ENCODE assay signal across 32 cellular contexts in genomic region chr1:38041941-38042834, GRCh38. TPM values are rescaled to one million over a fixed set of nuclear protein-coding genes. Genes with fewer than 3 reads are reported as not detected.
DNase-seq lines count a peak whose midpoint lies in the region; ATAC-seq, FAIRE-seq and TF ChIP-seq lines count a peak whose summit lies in the region.
"Had no signal": no experiment of that assay in that cellular context is flagged by ENCODE, and none has a peak within 500 bp of the region (broad histone marks: within the 10 kb centered on the region; RNA-seq: fewer than 3 reads in every experiment).

No MANE protein-coding gene starts in this region.

- H3K27me3 Mint-ChIP-seq in H9 (ENCODE audit: low read depth) (peaks cover 35% of the 10 kb centered on the region), nephron (ENCODE audit: low read depth) (peaks cover 58% of the 10 kb centered on the region)

- H3K36me3 Mint-ChIP-seq in H9 (ENCODE audit: insufficient read depth in 1 of 3, low read depth in 3 of 3) (peaks cover 17 to 42% (median 35%) of the 10 kb centered on the region in 3 experiments), nephron (ENCODE audit: low read depth) (peaks cover 9% of the 10 kb centered on the region)
- H3K36me3 Mint-ChIP-seq: immature natural killer cell, memory B cell, T-cell had no signal

- no peak overlapping the region for H2BK12ac ChIP-seq in H9 (ENCODE audit: insufficient read length, low read depth, low read length)

- POLR2A ChIA-PET in K562 (lab: Yijun Ruan, JAX) = interaction anchor here (0.6 to 5.7 kb wide), 5 partner anchors 12 to 499 kb away, joined by 3 to 43 read pairs (median 4); no protein-coding TSS in a partner anchor

- H3K27ac ChIP-seq in H9 (ENCODE audit: insufficient read length, low read depth, low read length) (no peak overlapping the region), K562 (ENCODE audit: extremely low read depth, low read depth, low read length) (no peak overlapping the region), tibial nerve (peak overlapping the region; percentile 67 to 95 (median 82))
- H3K27ac ChIP-seq: breast epithelium, GM23248, prostate gland, sigmoid colon, stomach, tibial artery had no signal

- H3T11ph ChIP-seq in H9 (ENCODE audit: low read length) = no peak overlapping the region

- no peak for ATAC-seq in K562
- ATAC-seq: T-cell had no signal

- no peak overlapping the region for H3K18ac ChIP-seq in H9 (ENCODE audit: insufficient read length, low read depth, low read length)

- H2AK5ac ChIP-seq in H9 (ENCODE audit: insufficient read length, low read length) = no peak overlapping the region

- no peak for TF ChIP-seq EP300 in K562 (IDR thresholded peaks at IDR 0.05; ENCODE audit: low read length)
- TF ChIP-seq EP300 in tibial nerve (IDR thresholded peaks at IDR 0.05) = peak in 1 of 2 donors; percentile 22

- H3K23ac ChIP-seq in H9 (ENCODE audit: insufficient read length, low read depth, low read length) = no peak overlapping the region

- H3K4me1 Mint-ChIP-seq in H9 = peaks cover 23 to 40% of the 10 kb centered on the region in 2 experiments
- peaks cover 34% of the 10 kb centered on the region for H3K4me1 Mint-ChIP-seq in nephron

- no peak overlapping the region for H3K4ac ChIP-seq in H9 (ENCODE audit: low read depth, low read length)

- no peak for TF ChIP-seq CTCF in H9 (conservative IDR thresholded peaks at IDR 0.05)
- TF ChIP-seq CTCF in K562 (IDR thresholded peaks at IDR 0.05 in 2 of 3, conservative IDR thresholded peaks at IDR 0.05 in 1 of 3; ENCODE audit: insufficient read depth in 2 of 3, low read depth in 1 of 3, low read length in 3 of 3) = no peak
- TF ChIP-seq CTCF in nephron (IDR thresholded peaks at IDR 0.05; ENCODE audit: unreplicated experiment in 3 of 3) = no peak
- TF ChIP-seq CTCF in tibial nerve (IDR thresholded peaks at IDR 0.05) = no peak

- no peaks in the 10 kb centered on the region for H3K9me1 ChIP-seq in K562 (ENCODE audit: control insufficient read depth, insufficient read depth, low read length)

- TF ChIP-seq RAD21 in K562 (CRISPR knock-in tag; conservative IDR thresholded peaks at IDR 0.05 in 1 of 2, IDR thresholded peaks at IDR 0.05 in 1 of 2) = no peak

- H3K9me3 Mint-ChIP-seq in H9 (peaks cover 2 to 6% of the 10 kb centered on the region in 2 experiments; a peak in 3 of 5 replicates), nephron (no peaks in the 10 kb centered on the region)
- H3K9me3 Mint-ChIP-seq: activated CD4-positive, alpha-beta memory T cell treated with anti-CD3 and anti-CD28 coated beads, Interleukin-2, amount 10 ng/mL, durations not matched to agents 7 days and 5 days; immature natural killer cell; memory B cell; T-cell had no signal

- no peak for DNase-seq in H9
- DNase-seq in K562 (ENCODE audit: extremely low read depth in 1 of 4, low spot score in 3 of 4) = no peak
- DNase-seq in tibial nerve (ENCODE audit: low spot score in 2 of 2) = no peak
- no peak for DNase-seq in activated CD4-positive, alpha-beta T cell treated with anti-CD3 and anti-CD28 coated beads, Interleukin-2, amount 50 U/mL, for 4 hours
- no peak for DNase-seq in Ammon's horn (ENCODE audit: low spot score)
- no peak for DNase-seq in activated naive CD4-positive, alpha-beta T cell (lab: John Stamatoyannopoulos, UW)
- DNase-seq: activated CD4-positive, alpha-beta memory T cell treated with anti-CD3 and anti-CD28 coated beads, Interleukin-2, amount 10 ng/mL, durations not matched to agents 7 days and 5 days; activated CD4-positive, CD25-positive, alpha-beta regulatory T cell treated with anti-CD3 and anti-CD28 coated beads, Interleukin-2, amount 50 U/mL, for 72 hours; activated CD8-positive, alpha-beta memory T cell treated with anti-CD3 and anti-CD28 coated beads, Interleukin-2, amount 50 U/mL, for 48 hours; activated naive CD4-positive, alpha-beta T cell treated with anti-CD3 and anti-CD28 coated beads, Interleukin-2, amount 50 U/mL, for 16 hours; C1 segment of cervical spinal cord; Caco-2; effector CD8-positive, alpha-beta T cell; GDM1; GM23248; hippocampal formation; immature natural killer cell; NCI-H1092; NCI-H1930; NCI-H510A treated with DMSO at 0.1 percent for 48 hours; sigmoid colon; stimulated activated CD4-positive, alpha-beta T cell treated with anti-CD3 and anti-CD28 coated beads, Interleukin-4, amount 100 ng/mL, for 1 hour; stomach; T-cell; tibial artery had no signal

- H3K4me2 ChIP-seq in H9 (ENCODE audit: insufficient read depth, insufficient read length, low read length) (no peak overlapping the region), K562 (ENCODE audit: insufficient read depth, low read length) (no peak overlapping the region)

- H3K4me1 ChIP-seq in H9 (ENCODE audit: insufficient read depth, low read length) = 0 out of 2 replicates have a peak, but pooled peaks cover 1% of the 10 kb centered on the region
- peaks cover 6 to 24% of the 10 kb centered on the region in 2 experiments; a peak in 4 of 5 replicates for H3K4me1 ChIP-seq in K562 (replicated peaks in 1 of 2; ENCODE audit: control insufficient read depth in 2 of 2, insufficient read depth in 2 of 2, low read length in 2 of 2)
- H3K4me1 ChIP-seq in tibial nerve = peaks cover 0 to 43% (median 8%) of the 10 kb centered on the region in 4 donors
- H3K4me1 ChIP-seq: Caco-2, prostate gland had no signal

- H2BK20ac ChIP-seq in H9 (ENCODE audit: low read depth, low read length, poor library complexity, severe bottlenecking) = no peak overlapping the region

- no CpG with 5 or more reads among the region's 21 CpGs for WGBS in H9 (ENCODE audit: extremely low coverage, insufficient read length, low lambda C conversion rate)
- WGBS in K562 (ENCODE audit: insufficient coverage, low coverage, missing lambda C conversion rate) = 21% methylated on average over 21 of the region's 21 CpGs
- WGBS in tibial nerve, 2 donors = 65 to 78% methylated on average over 19 to 21 of the region's 21 CpGs

- no peak overlapping the region for H2BK15ac ChIP-seq in H9 (ENCODE audit: low read depth, low read length)

- no peaks in the 10 kb centered on the region; the same call in 1 of the 2 replicates for H3K79me2 ChIP-seq in H9 (ENCODE audit: insufficient read depth, low read length)
- no peaks in the 10 kb centered on the region for H3K79me2 ChIP-seq in K562 (ENCODE audit: control insufficient read depth, insufficient read depth, low read length)

- TF ChIP-seq POLR2A in K562 (conservative IDR thresholded peaks at IDR 0.05) = no peak
- TF ChIP-seq POLR2A in tibial nerve (IDR thresholded peaks at IDR 0.05) = peak in 1 of 2 donors; percentile 14

- H4K5ac ChIP-seq in H9 (ENCODE audit: insufficient read length, low read depth, low read length) = no peak overlapping the region

- H3K23me2 ChIP-seq in H9 (ENCODE audit: insufficient read length, low read depth, low read length, poor library complexity, severe bottlenecking) = peaks cover 14% of the 10 kb centered on the region

- no peak for FAIRE-seq in K562 (lab: Jason Lieb, UNC)
- FAIRE-seq: colon, HTR-8/SVneo, TTC549 had no signal

- H3K4me3 Mint-ChIP-seq in H9 = peak overlapping the region; percentile 38 to 98; a peak in 3 of 5 replicates
- peak overlapping the region; percentile 72 to 94 (median 77) for H3K4me3 Mint-ChIP-seq in nephron
- H3K4me3 Mint-ChIP-seq: activated CD4-positive, alpha-beta memory T cell treated with anti-CD3 and anti-CD28 coated beads, Interleukin-2, amount 10 ng/mL, durations not matched to agents 7 days and 5 days; memory B cell had no signal

- no peak overlapping the region for H2BK120ac ChIP-seq in H9 (ENCODE audit: low read depth, low read length, poor library complexity, severe bottlenecking)

- in situ Hi-C loops in K562 (cut with MboI) = loop anchor here (5.0 to 25.0 kb wide), 2 partner anchors 545 to 790 kb away; no protein-coding TSS in a partner anchor

- CTCF ChIA-PET in K562 (lab: Yijun Ruan, JAX; ENCODE audit: low intra/inter-chr PET ratio) = no interaction called here

- no peaks in the 10 kb centered on the region for H3K9me3 ChIP-seq in H9 (ENCODE audit: control insufficient read depth, low read depth, low read length)
- H3K9me3 ChIP-seq in K562 (replicated peaks; ENCODE audit: control insufficient read depth, insufficient read depth, low read depth, low read length) = no peaks in the 10 kb centered on the region
- H3K9me3 ChIP-seq in tibial nerve = no peaks in the 10 kb centered on the region
- H3K9me3 ChIP-seq: breast epithelium, Caco-2, prostate gland, sigmoid colon, stomach, tibial artery had no signal

- H3K79me1 ChIP-seq in H9 (ENCODE audit: insufficient read depth, low read depth, low read length, poor library complexity, severe bottlenecking) = no peaks in the 10 kb centered on the region

- H4K20me1 ChIP-seq in H9 (ENCODE audit: control insufficient read depth, insufficient read depth, insufficient read length) = no peaks in the 10 kb centered on the region
- peaks cover 8% of the 10 kb centered on the region; the same call in 1 of the 2 replicates for H4K20me1 ChIP-seq in K562 (replicated peaks; ENCODE audit: control insufficient read depth, insufficient read depth, low read length)

- no peak overlapping the region for H4K8ac ChIP-seq in H9 (replicated peaks; ENCODE audit: insufficient read length, low read depth, low read length)

- H3K27me3 ChIP-seq in H9 (ENCODE audit: insufficient read depth, low read length) (peaks cover 8% of the 10 kb centered on the region; the same call in 1 of the 2 replicates), K562 (ENCODE audit: control insufficient read depth in 2 of 2, insufficient read depth in 2 of 2, low read length in 2 of 2) (peaks cover 25 to 48% of the 10 kb centered on the region in 2 experiments; a peak in 4 of 5 replicates), tibial nerve (peaks cover 0 to 50% of the 10 kb centered on the region in 2 donors)

- no peak overlapping the region for H3K56ac ChIP-seq in H9 (ENCODE audit: insufficient read length, low read depth, low read length)

- H3K9ac ChIP-seq in H9 (ENCODE audit: extremely low read depth, insufficient read length, low read length) (no peak overlapping the region), K562 (ENCODE audit: insufficient read depth in 1 of 2, low read depth in 2 of 2, low read length in 2 of 2) (no peak overlapping the region; a peak in 1 of 4 replicates)
- H3K9ac ChIP-seq: GM23248 had no signal

- H3K14ac ChIP-seq in H9 (ENCODE audit: insufficient read depth, low read length) = no peak overlapping the region

- intact Hi-C loops in K562 (cut with micrococcal nuclease) = loop anchor here (10.0 kb wide), 1 partner anchor 543 kb away; no protein-coding TSS in a partner anchor

- H3K27ac Mint-ChIP-seq in H9 = peak overlapping the region in 2 of 3 experiments; percentile 65 to 94; a peak in 3 of 7 replicates
- peak overlapping the region in 1 of 3 experiments; percentile 5 for H3K27ac Mint-ChIP-seq in nephron
- H3K27ac Mint-ChIP-seq: activated CD4-positive, alpha-beta memory T cell treated with anti-CD3 and anti-CD28 coated beads, Interleukin-2, amount 10 ng/mL, durations not matched to agents 7 days and 5 days; immature natural killer cell; memory B cell; T-cell had no signal

- H3K4me3 ChIP-seq in K562 = no peak overlapping the region
- H3K4me3 ChIP-seq in tibial nerve = peak overlapping the region; percentile 15 to 79 (median 46)
- H3K4me3 ChIP-seq: breast epithelium, GM23248, prostate gland, sigmoid colon, stomach, tibial artery had no signal

- H4K91ac ChIP-seq in H9 (ENCODE audit: insufficient read length, low read depth, low read length) = no peak overlapping the region

- H2BK5ac ChIP-seq in H9 (ENCODE audit: insufficient read length, low read length) = no peak overlapping the region

- BruUV-seq in K562 (replicated peaks; lab: Mats Ljungman, UMichigan) = no TSS peak

- H3K36me3 ChIP-seq in K562 (ENCODE audit: control insufficient read depth, insufficient read depth, low read length) (no peaks in the 10 kb centered on the region), tibial nerve (peaks cover 0 to 4% (median 0%) of the 10 kb centered on the region in 3 donors)
- H3K36me3 ChIP-seq: breast epithelium, prostate gland, sigmoid colon, stomach, tibial artery had no signal

- no peak overlapping the region for H2AFZ ChIP-seq in H9 (ENCODE audit: low read length)
- no peak overlapping the region for H2AFZ ChIP-seq in K562 (ENCODE audit: low read depth, low read length)
- H2AFZ ChIP-seq: GM23248 had no signal

RNA-seq across cellular contexts. Expression of gene POU3F1, which starts 4.4 kb away (rescaled TPM):
- total RNA-seq in H9 (2021) (5.8 and 7.0 TPM in 2 replicates), K562 (2014; rRNA removed) (0.08 and 0.09 TPM in 2 replicates), K562 (2014; rRNA removed; fragmentation: Illumina TruSeq; extraction: Trizol) (not detected in 2 replicates), K562 (2015; rRNA removed; fragmentation: Illumina TruSeq; extraction: Trizol) (not detected in 2 replicates), K562 (2021) (not detected in 2 replicates), tibial nerve (10 to 100 TPM; 11.6 to 53.4 (median 24.8) TPM)
- total RNA-seq in K562 (2011; cell fraction: chromatin; rRNA removed; ENCODE audit: low replicate concordance) = not detected in 2 replicates
- total RNA-seq in K562 (2011; cell fraction: nucleolus; rRNA removed) = 0.13 TPM in 1 of 2 replicates, not detected in the other
- total RNA-seq in K562 (2011; cell fraction: nucleoplasm; rRNA removed) = not detected in 2 replicates
- polyA plus RNA-seq in K562 (2011; rRNA removed) (0.05 TPM in 1 of 2 replicates, not detected in the other), K562 (2014; fragmentation: Illumina TruSeq; extraction: Trizol) (not detected in 2 replicates), K562 (2014; fragmentation: Nextera tagmentation; extraction: Ambion mirVana) (not detected), K562 (2014; rRNA removed) (not detected in 2 replicates)
- not detected in 2 replicates for polyA plus RNA-seq in K562 (2011; cell fraction: cytosol; rRNA removed)
- polyA plus RNA-seq in K562 (2011; cell fraction: nucleus; rRNA removed) = 0.06 and 0.15 TPM in 2 replicates
- polyA plus RNA-seq in K562 (2012) = not detected in 2 replicates
- not detected in 2 replicates for polyA minus RNA-seq in K562 (2011; rRNA and poly(A)+ RNA removed)
- not detected in 2 replicates for polyA minus RNA-seq in K562 (2011; cell fraction: cytosol; rRNA and poly(A)+ RNA removed)
- 0.13 and 0.33 TPM in 2 replicates for polyA minus RNA-seq in K562 (2011; cell fraction: nucleus; rRNA and poly(A)+ RNA removed)
- total RNA-seq: activated CD4-positive, alpha-beta memory T cell treated with anti-CD3 and anti-CD28 coated beads, Interleukin-2, amount 10 ng/mL, durations not matched to agents 7 days and 5 days; Caco-2; GM23248; sigmoid colon; stomach had no signal
- polyA plus RNA-seq: GM23248 had no signal

RNA-seq across cellular contexts. Expression of gene UTP11, which starts 29.7 kb away (rescaled TPM):
- total RNA-seq in H9 (2021) (52.4 and 63.1 TPM in 2 replicates), K562 (2014; rRNA removed) (125 and 137 TPM in 2 replicates), K562 (2014; rRNA removed; fragmentation: Illumina TruSeq; extraction: Trizol) (215 and 251 TPM in 2 replicates), K562 (2015; rRNA removed; fragmentation: Illumina TruSeq; extraction: Trizol) (214 and 221 TPM in 2 replicates), K562 (2021) (124 and 129 TPM in 2 replicates), tibial nerve (10 to 100 TPM; 16.5 to 36.8 (median 25.7) TPM)
- total RNA-seq in K562 (2011; cell fraction: chromatin; rRNA removed; ENCODE audit: low replicate concordance) = 67.0 and 115 TPM in 2 replicates
- total RNA-seq in K562 (2011; cell fraction: nucleolus; rRNA removed) = 37.6 and 49.2 TPM in 2 replicates
- 97.2 and 146 TPM in 2 replicates for total RNA-seq in K562 (2011; cell fraction: nucleoplasm; rRNA removed)
- polyA plus RNA-seq in K562 (2011; rRNA removed) (67.6 and 91.1 TPM in 2 replicates), K562 (2014; fragmentation: Illumina TruSeq; extraction: Trizol) (329 and 378 TPM in 2 replicates), K562 (2014; fragmentation: Nextera tagmentation; extraction: Ambion mirVana) (100 to 1,000 TPM; 269 to 303 TPM), K562 (2014; rRNA removed) (167 and 253 TPM in 2 replicates)
- polyA plus RNA-seq in K562 (2011; cell fraction: cytosol; rRNA removed) = 22.4 and 42.7 TPM in 2 replicates
- polyA plus RNA-seq in K562 (2011; cell fraction: nucleus; rRNA removed) = 18.0 and 28.1 TPM in 2 replicates
- polyA plus RNA-seq in K562 (2012) = 76.5 and 96.7 TPM in 2 replicates
- polyA minus RNA-seq in K562 (2011; rRNA and poly(A)+ RNA removed) = 46.0 and 51.0 TPM in 2 replicates
- polyA minus RNA-seq in K562 (2011; cell fraction: cytosol; rRNA and poly(A)+ RNA removed) = 25.8 and 26.4 TPM in 2 replicates
- polyA minus RNA-seq in K562 (2011; cell fraction: nucleus; rRNA and poly(A)+ RNA removed) = 17.6 and 38.0 TPM in 2 replicates

RNA-seq across cellular contexts. Expression of gene FHL3, which starts 36.9 kb away (rescaled TPM):
- total RNA-seq in H9 (2021) = 32.8 and 34.2 TPM in 2 replicates
- total RNA-seq in K562 (2011; cell fraction: chromatin; rRNA removed; ENCODE audit: low replicate concordance) = 89.8 and 202 TPM in 2 replicates
- total RNA-seq in K562 (2011; cell fraction: nucleolus; rRNA removed) = 99.7 and 116 TPM in 2 replicates
- 98.0 and 139 TPM in 2 replicates for total RNA-seq in K562 (2011; cell fraction: nucleoplasm; rRNA removed)
- total RNA-seq in K562 (2014; rRNA removed) = 55.7 and 80.3 TPM in 2 replicates
- total RNA-seq in K562 (2014; rRNA removed; fragmentation: Illumina TruSeq; extraction: Trizol) = 22.6 and 27.7 TPM in 2 replicates
- total RNA-seq in K562 (2015; rRNA removed; fragmentation: Illumina TruSeq; extraction: Trizol) = 34.1 and 35.1 TPM in 2 replicates
- total RNA-seq in K562 (2021) = 123 and 144 TPM in 2 replicates
- polyA plus RNA-seq in K562 (2011; rRNA removed) = 14.8 and 18.9 TPM in 2 replicates
- 31.0 and 53.9 TPM in 2 replicates for polyA plus RNA-seq in K562 (2011; cell fraction: cytosol; rRNA removed)
- polyA plus RNA-seq in K562 (2011; cell fraction: nucleus; rRNA removed) = 58.4 and 84.8 TPM in 2 replicates
- polyA plus RNA-seq in K562 (2012) = 76.0 and 140 TPM in 2 replicates
- 117 and 145 TPM in 2 replicates for polyA plus RNA-seq in K562 (2014; fragmentation: Illumina TruSeq; extraction: Trizol)
- 1 to 10 TPM; 6.1 to 8.0 TPM for polyA plus RNA-seq in K562 (2014; fragmentation: Nextera tagmentation; extraction: Ambion mirVana)
- polyA plus RNA-seq in K562 (2014; rRNA removed) = 56.7 and 61.4 TPM in 2 replicates
- 26.4 and 29.9 TPM in 2 replicates for polyA minus RNA-seq in K562 (2011; rRNA and poly(A)+ RNA removed)
- 46.4 and 60.9 TPM in 2 replicates for polyA minus RNA-seq in K562 (2011; cell fraction: cytosol; rRNA and poly(A)+ RNA removed)
- 41.9 and 46.1 TPM in 2 replicates for polyA minus RNA-seq in K562 (2011; cell fraction: nucleus; rRNA and poly(A)+ RNA removed)
- total RNA-seq in tibial nerve = 10 to 100 TPM; 25.1 to 32.7 (median 26.6) TPM

RNA-seq across cellular contexts. Expression of gene SF3A3, which starts 52.4 kb away (rescaled TPM):
- total RNA-seq in H9 (2021) (143 and 144 TPM in 2 replicates), K562 (2014; rRNA removed) (237 and 305 TPM in 2 replicates), K562 (2014; rRNA removed; fragmentation: Illumina TruSeq; extraction: Trizol) (303 and 319 TPM in 2 replicates), K562 (2015; rRNA removed; fragmentation: Illumina TruSeq; extraction: Trizol) (348 and 384 TPM in 2 replicates), K562 (2021) (177 and 184 TPM in 2 replicates), tibial nerve (10 to 100 TPM; 51.0 to 67.8 (median 62.8) TPM)
- total RNA-seq in K562 (2011; cell fraction: chromatin; rRNA removed; ENCODE audit: low replicate concordance) = 120 and 207 TPM in 2 replicates
- 64.9 and 65.3 TPM in 2 replicates for total RNA-seq in K562 (2011; cell fraction: nucleolus; rRNA removed)
- total RNA-seq in K562 (2011; cell fraction: nucleoplasm; rRNA removed) = 96.5 and 110 TPM in 2 replicates
- polyA plus RNA-seq in K562 (2011; rRNA removed) (131 and 193 TPM in 2 replicates), K562 (2014; fragmentation: Illumina TruSeq; extraction: Trizol) (305 and 350 TPM in 2 replicates), K562 (2014; fragmentation: Nextera tagmentation; extraction: Ambion mirVana) (100 to 1,000 TPM; 197 to 467 TPM), K562 (2014; rRNA removed) (237 and 245 TPM in 2 replicates)
- 44.6 and 75.3 TPM in 2 replicates for polyA plus RNA-seq in K562 (2011; cell fraction: cytosol; rRNA removed)
- 44.8 and 71.7 TPM in 2 replicates for polyA plus RNA-seq in K562 (2011; cell fraction: nucleus; rRNA removed)
- 105 and 258 TPM in 2 replicates for polyA plus RNA-seq in K562 (2012)
- polyA minus RNA-seq in K562 (2011; rRNA and poly(A)+ RNA removed) = 201 and 210 TPM in 2 replicates
- polyA minus RNA-seq in K562 (2011; cell fraction: cytosol; rRNA and poly(A)+ RNA removed) = 101 and 121 TPM in 2 replicates
- 39.4 and 86.4 TPM in 2 replicates for polyA minus RNA-seq in K562 (2011; cell fraction: nucleus; rRNA and poly(A)+ RNA removed)

Comparison
In these comparisons a context has a peak if more than half of its experiments do, and no peak if none do; other contexts are left out.
1. H3K27ac ChIP-seq: peak in tibial nerve (4 of 4); none in H9 (single experiment) and K562 (single experiment).